Comparison of ENCODE assay signal across 1 cellular context in the genomic region with DNA sequence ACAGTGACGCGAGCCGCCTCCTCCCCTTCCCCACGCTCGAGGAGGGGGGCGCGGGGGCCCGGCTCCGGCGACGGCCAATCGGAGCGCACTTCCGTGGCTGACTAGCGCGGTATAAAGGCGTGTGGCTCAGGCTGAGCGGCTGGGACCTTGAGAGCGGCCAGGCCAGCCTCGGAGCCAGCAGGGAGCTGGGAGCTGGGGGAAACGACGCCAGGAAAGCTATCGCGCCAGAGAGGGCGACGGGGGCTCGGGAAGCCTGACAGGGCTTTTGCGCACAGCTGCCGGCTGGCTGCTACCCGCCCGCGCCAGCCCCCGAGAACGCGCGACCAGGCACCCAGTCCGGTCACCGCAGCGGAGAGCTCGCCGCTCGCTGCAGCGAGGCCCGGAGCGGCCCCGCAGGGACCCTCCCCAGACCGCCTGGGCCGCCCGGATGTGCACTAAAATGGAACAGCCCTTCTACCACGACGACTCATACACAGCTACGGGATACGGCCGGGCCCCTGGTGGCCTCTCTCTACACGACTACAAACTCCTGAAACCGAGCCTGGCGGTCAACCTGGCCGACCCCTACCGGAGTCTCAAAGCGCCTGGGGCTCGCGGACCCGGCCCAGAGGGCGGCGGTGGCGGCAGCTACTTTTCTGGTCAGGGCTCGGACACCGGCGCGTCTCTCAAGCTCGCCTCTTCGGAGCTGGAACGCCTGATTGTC.
TF ChIP-seq lines count a peak whose summit lies in the region.

A gene (plus strand): TSS at position 142 of the 703 bp plus-strand sequence. CDS start 286 bp downstream, at position 428.

TF ChIP-seq in HepG2, 621 proteins besides CTCF, POLR2A, EP300 and RAD21 (continued from another document and continues in another):
- TF ChIP-seq, protein P1, sequence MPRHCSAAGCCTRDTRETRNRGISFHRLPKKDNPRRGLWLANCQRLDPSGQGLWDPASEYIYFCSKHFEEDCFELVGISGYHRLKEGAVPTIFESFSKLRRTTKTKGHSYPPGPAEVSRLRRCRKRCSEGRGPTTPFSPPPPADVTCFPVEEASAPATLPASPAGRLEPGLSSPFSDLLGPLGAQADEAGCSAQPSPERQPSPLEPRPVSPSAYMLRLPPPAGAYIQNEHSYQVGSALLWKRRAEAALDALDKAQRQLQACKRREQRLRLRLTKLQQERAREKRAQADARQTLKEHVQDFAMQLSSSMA (CRISPR knock-in tag; IDR thresholded peaks at IDR 0.05): 0 out of 2 replicates have a peak, but pooled peaks have one; percentile 61
- TF ChIP-seq, protein P2, sequence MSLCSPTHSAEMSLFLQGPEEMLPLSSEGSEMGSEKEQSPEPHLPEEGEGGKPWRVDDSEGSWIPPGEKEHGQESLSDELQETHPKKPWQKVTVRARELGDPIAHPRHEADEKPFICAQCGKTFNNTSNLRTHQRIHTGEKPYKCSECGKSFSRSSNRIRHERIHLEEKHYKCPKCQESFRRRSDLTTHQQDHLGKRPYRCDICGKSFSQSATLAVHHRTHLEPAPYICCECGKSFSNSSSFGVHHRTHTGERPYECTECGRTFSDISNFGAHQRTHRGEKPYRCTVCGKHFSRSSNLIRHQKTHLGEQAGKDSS (CRISPR knock-in tag; IDR thresholded peaks at IDR 0.05; ENCODE audit: borderline replicate concordance, low read depth): no peak
- TF ChIP-seq, protein P3, sequence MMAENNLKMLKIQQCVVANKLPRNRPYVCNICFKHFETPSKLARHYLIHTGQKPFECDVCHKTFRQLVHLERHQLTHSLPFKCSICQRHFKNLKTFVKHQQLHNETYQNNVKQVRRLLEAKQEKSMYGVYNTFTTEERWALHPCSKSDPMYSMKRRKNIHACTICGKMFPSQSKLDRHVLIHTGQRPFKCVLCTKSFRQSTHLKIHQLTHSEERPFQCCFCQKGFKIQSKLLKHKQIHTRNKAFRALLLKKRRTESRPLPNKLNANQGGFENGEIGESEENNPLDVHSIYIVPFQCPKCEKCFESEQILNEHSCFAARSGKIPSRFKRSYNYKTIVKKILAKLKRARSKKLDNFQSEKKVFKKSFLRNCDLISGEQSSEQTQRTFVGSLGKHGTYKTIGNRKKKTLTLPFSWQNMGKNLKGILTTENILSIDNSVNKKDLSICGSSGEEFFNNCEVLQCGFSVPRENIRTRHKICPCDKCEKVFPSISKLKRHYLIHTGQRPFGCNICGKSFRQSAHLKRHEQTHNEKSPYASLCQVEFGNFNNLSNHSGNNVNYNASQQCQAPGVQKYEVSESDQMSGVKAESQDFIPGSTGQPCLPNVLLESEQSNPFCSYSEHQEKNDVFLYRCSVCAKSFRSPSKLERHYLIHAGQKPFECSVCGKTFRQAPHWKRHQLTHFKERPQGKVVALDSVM (CRISPR knock-in tag; IDR thresholded peaks at IDR 0.05): 0 out of 2 replicates have a peak, but pooled peaks have one; percentile 14
- TF ChIP-seq NCOA2 (CRISPR knock-in tag; IDR thresholded peaks at IDR 0.05) (peak; percentile 85), ZNF468 (CRISPR knock-in tag; IDR thresholded peaks at IDR 0.05) (no peak), CBX1 (IDR thresholded peaks at IDR 0.05; ENCODE audit: low read depth) (peak; percentile 98), CENPX (CRISPR knock-in tag; IDR thresholded peaks at IDR 0.05) (no peak), ZNF652 (CRISPR knock-in tag; IDR thresholded peaks at IDR 0.05; ENCODE audit: borderline replicate concordance, low read depth) (no peak), ATAD3A (CRISPR knock-in tag; IDR thresholded peaks at IDR 0.05) (0 out of 2 replicates have a peak, but pooled peaks have one; percentile 52), ZNF180 (CRISPR knock-in tag; IDR thresholded peaks at IDR 0.05; ENCODE audit: borderline replicate concordance, low read depth) (no peak), CCDC6 (CRISPR knock-in tag; IDR thresholded peaks at IDR 0.05) (peak; percentile 91), JUNB (CRISPR knock-in tag; IDR thresholded peaks at IDR 0.05; ENCODE audit: borderline replicate concordance) (no peak), TOE1 (CRISPR knock-in tag; IDR thresholded peaks at IDR 0.05) (no peak), YEATS4 (CRISPR knock-in tag; IDR thresholded peaks at IDR 0.05; ENCODE audit: borderline replicate concordance) (peak; percentile 76), ARNT (IDR thresholded peaks at IDR 0.05) (no peak)
- TF ChIP-seq, protein P4, sequence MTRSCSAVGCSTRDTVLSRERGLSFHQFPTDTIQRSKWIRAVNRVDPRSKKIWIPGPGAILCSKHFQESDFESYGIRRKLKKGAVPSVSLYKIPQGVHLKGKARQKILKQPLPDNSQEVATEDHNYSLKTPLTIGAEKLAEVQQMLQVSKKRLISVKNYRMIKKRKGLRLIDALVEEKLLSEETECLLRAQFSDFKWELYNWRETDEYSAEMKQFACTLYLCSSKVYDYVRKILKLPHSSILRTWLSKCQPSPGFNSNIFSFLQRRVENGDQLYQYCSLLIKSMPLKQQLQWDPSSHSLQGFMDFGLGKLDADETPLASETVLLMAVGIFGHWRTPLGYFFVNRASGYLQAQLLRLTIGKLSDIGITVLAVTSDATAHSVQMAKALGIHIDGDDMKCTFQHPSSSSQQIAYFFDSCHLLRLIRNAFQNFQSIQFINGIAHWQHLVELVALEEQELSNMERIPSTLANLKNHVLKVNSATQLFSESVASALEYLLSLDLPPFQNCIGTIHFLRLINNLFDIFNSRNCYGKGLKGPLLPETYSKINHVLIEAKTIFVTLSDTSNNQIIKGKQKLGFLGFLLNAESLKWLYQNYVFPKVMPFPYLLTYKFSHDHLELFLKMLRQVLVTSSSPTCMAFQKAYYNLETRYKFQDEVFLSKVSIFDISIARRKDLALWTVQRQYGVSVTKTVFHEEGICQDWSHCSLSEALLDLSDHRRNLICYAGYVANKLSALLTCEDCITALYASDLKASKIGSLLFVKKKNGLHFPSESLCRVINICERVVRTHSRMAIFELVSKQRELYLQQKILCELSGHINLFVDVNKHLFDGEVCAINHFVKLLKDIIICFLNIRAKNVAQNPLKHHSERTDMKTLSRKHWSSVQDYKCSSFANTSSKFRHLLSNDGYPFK (CRISPR knock-in tag; IDR thresholded peaks at IDR 0.05; ENCODE audit: borderline replicate concordance): peak; percentile 74; the same call in 1 of the 2 replicates
- TF ChIP-seq, protein P5, sequence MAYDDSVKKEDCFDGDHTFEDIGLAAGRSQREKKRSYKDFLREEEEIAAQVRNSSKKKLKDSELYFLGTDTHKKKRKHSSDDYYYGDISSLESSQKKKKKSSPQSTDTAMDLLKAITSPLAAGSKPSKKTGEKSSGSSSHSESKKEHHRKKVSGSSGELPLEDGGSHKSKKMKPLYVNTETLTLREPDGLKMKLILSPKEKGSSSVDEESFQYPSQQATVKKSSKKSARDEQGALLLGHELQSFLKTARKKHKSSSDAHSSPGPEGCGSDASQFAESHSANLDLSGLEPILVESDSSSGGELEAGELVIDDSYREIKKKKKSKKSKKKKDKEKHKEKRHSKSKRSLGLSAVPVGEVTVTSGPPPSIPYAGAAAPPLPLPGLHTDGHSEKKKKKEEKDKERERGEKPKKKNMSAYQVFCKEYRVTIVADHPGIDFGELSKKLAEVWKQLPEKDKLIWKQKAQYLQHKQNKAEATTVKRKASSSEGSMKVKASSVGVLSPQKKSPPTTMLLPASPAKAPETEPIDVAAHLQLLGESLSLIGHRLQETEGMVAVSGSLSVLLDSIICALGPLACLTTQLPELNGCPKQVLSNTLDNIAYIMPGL (CRISPR knock-in tag; IDR thresholded peaks at IDR 0.05; ENCODE audit: borderline replicate concordance in 1 of 2, low read depth in 1 of 2): peak in 1 of 2 experiments; percentile 69; a peak in 1 of 4 replicates
- TF ChIP-seq, protein P6, sequence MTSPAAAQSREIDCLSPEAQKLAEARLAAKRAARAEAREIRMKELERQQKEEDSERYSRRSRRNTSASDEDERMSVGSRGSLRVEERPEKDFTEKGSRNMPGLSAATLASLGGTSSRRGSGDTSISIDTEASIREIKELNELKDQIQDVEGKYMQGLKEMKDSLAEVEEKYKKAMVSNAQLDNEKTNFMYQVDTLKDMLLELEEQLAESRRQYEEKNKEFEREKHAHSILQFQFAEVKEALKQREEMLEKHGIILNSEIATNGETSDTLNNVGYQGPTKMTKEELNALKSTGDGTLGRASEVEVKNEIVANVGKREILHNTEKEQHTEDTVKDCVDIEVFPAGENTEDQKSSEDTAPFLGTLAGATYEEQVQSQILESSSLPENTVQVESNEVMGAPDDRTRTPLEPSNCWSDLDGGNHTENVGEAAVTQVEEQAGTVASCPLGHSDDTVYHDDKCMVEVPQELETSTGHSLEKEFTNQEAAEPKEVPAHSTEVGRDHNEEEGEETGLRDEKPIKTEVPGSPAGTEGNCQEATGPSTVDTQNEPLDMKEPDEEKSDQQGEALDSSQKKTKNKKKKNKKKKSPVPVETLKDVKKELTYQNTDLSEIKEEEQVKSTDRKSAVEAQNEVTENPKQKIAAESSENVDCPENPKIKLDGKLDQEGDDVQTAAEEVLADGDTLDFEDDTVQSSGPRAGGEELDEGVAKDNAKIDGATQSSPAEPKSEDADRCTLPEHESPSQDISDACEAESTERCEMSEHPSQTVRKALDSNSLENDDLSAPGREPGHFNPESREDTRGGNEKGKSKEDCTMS (CRISPR knock-in tag; conservative IDR thresholded peaks at IDR 0.05): no peak; the same call in 1 of the 2 replicates
- TF ChIP-seq, protein P7, sequence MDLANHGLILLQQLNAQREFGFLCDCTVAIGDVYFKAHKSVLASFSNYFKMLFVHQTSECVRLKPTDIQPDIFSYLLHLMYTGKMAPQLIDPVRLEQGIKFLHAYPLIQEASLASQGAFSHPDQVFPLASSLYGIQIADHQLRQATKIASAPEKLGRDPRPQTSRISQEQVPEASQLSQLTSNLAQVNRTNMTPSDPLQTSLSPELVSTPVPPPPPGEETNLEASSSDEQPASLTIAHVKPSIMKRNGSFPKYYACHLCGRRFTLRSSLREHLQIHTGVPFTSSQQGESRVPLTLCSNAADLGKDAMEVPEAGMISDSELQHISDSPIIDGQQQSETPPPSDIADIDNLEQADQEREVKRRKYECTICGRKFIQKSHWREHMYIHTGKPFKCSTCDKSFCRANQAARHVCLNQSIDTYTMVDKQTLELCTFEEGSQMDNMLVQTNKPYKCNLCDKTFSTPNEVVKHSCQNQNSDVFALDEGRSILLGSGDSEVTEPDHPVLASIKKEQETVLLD (CRISPR knock-in tag; IDR thresholded peaks at IDR 0.05; ENCODE audit: low read depth): peak; percentile 35
- TF ChIP-seq, protein P8, sequence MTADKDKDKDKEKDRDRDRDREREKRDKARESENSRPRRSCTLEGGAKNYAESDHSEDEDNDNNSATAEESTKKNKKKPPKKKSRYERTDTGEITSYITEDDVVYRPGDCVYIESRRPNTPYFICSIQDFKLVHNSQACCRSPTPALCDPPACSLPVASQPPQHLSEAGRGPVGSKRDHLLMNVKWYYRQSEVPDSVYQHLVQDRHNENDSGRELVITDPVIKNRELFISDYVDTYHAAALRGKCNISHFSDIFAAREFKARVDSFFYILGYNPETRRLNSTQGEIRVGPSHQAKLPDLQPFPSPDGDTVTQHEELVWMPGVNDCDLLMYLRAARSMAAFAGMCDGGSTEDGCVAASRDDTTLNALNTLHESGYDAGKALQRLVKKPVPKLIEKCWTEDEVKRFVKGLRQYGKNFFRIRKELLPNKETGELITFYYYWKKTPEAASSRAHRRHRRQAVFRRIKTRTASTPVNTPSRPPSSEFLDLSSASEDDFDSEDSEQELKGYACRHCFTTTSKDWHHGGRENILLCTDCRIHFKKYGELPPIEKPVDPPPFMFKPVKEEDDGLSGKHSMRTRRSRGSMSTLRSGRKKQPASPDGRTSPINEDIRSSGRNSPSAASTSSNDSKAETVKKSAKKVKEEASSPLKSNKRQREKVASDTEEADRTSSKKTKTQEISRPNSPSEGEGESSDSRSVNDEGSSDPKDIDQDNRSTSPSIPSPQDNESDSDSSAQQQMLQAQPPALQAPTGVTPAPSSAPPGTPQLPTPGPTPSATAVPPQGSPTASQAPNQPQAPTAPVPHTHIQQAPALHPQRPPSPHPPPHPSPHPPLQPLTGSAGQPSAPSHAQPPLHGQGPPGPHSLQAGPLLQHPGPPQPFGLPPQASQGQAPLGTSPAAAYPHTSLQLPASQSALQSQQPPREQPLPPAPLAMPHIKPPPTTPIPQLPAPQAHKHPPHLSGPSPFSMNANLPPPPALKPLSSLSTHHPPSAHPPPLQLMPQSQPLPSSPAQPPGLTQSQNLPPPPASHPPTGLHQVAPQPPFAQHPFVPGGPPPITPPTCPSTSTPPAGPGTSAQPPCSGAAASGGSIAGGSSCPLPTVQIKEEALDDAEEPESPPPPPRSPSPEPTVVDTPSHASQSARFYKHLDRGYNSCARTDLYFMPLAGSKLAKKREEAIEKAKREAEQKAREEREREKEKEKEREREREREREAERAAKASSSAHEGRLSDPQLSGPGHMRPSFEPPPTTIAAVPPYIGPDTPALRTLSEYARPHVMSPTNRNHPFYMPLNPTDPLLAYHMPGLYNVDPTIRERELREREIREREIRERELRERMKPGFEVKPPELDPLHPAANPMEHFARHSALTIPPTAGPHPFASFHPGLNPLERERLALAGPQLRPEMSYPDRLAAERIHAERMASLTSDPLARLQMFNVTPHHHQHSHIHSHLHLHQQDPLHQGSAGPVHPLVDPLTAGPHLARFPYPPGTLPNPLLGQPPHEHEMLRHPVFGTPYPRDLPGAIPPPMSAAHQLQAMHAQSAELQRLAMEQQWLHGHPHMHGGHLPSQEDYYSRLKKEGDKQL (CRISPR knock-in tag; IDR thresholded peaks at IDR 0.05; ENCODE audit: low read depth): peak; percentile 82; the same call in 1 of the 2 replicates
- TF ChIP-seq, protein P9, sequence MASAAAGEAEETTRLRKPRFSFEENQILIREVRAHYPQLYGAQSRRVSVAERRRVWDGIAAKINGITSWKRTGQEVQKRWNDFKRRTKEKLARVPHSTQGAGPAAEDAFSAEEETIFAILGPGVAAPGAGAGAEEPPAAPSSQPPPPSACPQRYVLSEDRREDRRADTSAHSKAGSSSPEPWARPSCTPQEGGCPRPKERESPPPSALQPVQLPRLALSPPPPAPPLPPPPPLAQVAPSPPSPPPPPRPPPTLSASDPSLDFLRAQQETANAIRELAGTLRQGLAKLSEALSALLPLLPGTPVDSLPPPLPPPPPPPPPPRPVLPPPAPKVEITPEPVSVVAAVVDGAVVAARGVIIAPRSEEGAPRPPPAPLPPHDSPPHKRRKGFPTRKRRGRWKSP (CRISPR knock-in tag; IDR thresholded peaks at IDR 0.05): peak; percentile 87; the same call in 1 of the 2 replicates
- TF ChIP-seq, protein P10, sequence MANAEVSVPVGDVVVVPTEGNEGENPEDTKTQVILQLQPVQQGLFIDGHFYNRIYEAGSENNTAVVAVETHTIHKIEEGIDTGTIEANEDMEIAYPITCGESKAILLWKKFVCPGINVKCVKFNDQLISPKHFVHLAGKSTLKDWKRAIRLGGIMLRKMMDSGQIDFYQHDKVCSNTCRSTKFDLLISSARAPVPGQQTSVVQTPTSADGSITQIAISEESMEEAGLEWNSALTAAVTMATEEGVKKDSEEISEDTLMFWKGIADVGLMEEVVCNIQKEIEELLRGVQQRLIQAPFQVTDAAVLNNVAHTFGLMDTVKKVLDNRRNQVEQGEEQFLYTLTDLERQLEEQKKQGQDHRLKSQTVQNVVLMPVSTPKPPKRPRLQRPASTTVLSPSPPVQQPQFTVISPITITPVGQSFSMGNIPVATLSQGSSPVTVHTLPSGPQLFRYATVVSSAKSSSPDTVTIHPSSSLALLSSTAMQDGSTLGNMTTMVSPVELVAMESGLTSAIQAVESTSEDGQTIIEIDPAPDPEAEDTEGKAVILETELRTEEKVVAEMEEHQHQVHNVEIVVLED (CRISPR knock-in tag; IDR thresholded peaks at IDR 0.05; ENCODE audit: borderline replicate concordance): peak; percentile 88
- TF ChIP-seq, protein P11, sequence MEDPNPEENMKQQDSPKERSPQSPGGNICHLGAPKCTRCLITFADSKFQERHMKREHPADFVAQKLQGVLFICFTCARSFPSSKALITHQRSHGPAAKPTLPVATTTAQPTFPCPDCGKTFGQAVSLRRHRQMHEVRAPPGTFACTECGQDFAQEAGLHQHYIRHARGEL (CRISPR knock-in tag; IDR thresholded peaks at IDR 0.05): no peak
